ENCODE assay signal across 2 cellular contexts in the genomic region with DNA sequence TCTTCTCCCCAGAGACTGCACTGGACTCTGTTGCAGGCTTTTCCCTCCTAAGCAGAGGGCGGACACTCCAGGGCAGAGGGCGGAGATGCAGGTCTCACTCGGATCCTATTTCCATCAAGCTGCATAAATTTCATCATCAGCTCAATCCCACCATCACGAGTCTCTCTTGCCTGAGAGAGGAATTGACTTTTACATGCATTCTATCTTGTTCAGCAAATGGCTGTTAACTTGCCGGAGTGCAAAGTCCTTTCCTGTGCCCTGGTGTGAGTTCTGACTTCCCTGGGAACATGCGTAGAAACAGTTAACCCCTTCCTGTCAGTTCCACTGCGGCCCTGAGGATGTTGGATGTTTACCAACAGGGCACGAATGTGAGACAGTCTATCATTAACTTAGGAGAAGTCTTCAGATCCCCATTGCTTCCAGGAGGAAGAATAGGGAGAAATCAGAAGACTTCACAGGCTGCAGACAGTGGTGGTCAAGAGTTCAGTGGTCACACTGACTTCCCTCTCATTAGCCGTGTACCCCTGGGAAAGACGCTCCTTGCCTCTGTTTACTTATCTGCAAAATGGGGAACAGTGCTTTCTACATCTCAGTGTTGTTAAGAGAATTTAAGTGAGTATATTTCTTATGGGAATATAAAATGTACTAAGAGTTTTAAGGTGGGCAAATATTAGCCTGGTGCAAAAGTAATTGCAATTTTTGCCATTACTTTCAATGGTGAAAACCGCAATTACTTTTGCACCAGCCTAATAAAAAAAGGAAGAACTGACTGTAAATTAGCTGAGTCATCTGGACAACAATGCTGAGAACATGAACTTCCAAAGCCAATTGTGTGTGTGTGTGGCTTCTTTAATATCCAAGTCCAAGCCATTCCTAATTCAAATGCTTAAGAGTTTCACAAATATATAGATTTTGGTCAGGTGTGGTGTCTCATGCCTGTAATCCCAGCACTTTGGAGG.
TF ChIP-seq lines count a peak whose summit lies in the region.

No MANE protein-coding gene starts in this region.

TF ChIP-seq in K562, 482 proteins besides CTCF, POLR2A, EP300 and RAD21 (continued from another document and continues in another):
- TF ChIP-seq TEAD1 (CRISPR knock-in tag; IDR thresholded peaks at IDR 0.05) = 0 out of 4 replicates have a peak, but pooled peaks of 1 of the 2 experiments have one; percentile 18
- peak; percentile 26; the same call in 1 of the 2 replicates for TF ChIP-seq EP400 (IDR thresholded peaks at IDR 0.05)
- TF ChIP-seq, protein P1, sequence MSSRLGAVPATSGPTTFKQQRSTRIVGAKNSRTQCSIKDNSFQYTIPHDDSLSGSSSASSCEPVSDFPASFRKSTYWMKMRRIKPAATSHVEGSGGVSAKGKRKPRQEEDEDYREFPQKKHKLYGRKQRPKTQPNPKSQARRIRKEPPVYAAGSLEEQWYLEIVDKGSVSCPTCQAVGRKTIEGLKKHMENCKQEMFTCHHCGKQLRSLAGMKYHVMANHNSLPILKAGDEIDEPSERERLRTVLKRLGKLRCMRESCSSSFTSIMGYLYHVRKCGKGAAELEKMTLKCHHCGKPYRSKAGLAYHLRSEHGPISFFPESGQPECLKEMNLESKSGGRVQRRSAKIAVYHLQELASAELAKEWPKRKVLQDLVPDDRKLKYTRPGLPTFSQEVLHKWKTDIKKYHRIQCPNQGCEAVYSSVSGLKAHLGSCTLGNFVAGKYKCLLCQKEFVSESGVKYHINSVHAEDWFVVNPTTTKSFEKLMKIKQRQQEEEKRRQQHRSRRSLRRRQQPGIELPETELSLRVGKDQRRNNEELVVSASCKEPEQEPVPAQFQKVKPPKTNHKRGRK (tag; IDR thresholded peaks at IDR 0.05) = no peak
- TF ChIP-seq ZNF766 (CRISPR knock-in tag; conservative IDR thresholded peaks at IDR 0.05) = peak; percentile 60; the same call in 1 of the 2 replicates
- peak; percentile 19; the same call in 1 of the 2 replicates for TF ChIP-seq SOX6 (IDR thresholded peaks at IDR 0.05)
- TF ChIP-seq, protein P2, sequence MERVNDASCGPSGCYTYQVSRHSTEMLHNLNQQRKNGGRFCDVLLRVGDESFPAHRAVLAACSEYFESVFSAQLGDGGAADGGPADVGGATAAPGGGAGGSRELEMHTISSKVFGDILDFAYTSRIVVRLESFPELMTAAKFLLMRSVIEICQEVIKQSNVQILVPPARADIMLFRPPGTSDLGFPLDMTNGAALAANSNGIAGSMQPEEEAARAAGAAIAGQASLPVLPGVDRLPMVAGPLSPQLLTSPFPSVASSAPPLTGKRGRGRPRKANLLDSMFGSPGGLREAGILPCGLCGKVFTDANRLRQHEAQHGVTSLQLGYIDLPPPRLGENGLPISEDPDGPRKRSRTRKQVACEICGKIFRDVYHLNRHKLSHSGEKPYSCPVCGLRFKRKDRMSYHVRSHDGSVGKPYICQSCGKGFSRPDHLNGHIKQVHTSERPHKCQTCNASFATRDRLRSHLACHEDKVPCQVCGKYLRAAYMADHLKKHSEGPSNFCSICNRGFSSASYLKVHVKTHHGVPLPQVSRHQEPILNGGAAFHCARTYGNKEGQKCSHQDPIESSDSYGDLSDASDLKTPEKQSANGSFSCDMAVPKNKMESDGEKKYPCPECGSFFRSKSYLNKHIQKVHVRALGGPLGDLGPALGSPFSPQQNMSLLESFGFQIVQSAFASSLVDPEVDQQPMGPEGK (CRISPR knock-in tag; IDR thresholded peaks at IDR 0.05; ENCODE audit: borderline replicate concordance) = no peak
- TF ChIP-seq, protein P3, sequence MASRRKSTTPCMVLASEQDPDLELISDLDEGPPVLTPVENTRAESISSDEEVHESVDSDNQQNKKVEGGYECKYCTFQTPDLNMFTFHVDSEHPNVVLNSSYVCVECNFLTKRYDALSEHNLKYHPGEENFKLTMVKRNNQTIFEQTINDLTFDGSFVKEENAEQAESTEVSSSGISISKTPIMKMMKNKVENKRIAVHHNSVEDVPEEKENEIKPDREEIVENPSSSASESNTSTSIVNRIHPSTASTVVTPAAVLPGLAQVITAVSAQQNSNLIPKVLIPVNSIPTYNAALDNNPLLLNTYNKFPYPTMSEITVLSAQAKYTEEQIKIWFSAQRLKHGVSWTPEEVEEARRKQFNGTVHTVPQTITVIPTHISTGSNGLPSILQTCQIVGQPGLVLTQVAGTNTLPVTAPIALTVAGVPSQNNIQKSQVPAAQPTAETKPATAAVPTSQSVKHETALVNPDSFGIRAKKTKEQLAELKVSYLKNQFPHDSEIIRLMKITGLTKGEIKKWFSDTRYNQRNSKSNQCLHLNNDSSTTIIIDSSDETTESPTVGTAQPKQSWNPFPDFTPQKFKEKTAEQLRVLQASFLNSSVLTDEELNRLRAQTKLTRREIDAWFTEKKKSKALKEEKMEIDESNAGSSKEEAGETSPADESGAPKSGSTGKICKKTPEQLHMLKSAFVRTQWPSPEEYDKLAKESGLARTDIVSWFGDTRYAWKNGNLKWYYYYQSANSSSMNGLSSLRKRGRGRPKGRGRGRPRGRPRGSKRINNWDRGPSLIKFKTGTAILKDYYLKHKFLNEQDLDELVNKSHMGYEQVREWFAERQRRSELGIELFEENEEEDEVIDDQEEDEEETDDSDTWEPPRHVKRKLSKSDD (conservative IDR thresholded peaks at IDR 0.05; ENCODE audit: low read length) = no peak
- peak; percentile 69 for TF ChIP-seq MAFF (IDR thresholded peaks at IDR 0.05; ENCODE audit: low read length)
- TF ChIP-seq, protein P4, sequence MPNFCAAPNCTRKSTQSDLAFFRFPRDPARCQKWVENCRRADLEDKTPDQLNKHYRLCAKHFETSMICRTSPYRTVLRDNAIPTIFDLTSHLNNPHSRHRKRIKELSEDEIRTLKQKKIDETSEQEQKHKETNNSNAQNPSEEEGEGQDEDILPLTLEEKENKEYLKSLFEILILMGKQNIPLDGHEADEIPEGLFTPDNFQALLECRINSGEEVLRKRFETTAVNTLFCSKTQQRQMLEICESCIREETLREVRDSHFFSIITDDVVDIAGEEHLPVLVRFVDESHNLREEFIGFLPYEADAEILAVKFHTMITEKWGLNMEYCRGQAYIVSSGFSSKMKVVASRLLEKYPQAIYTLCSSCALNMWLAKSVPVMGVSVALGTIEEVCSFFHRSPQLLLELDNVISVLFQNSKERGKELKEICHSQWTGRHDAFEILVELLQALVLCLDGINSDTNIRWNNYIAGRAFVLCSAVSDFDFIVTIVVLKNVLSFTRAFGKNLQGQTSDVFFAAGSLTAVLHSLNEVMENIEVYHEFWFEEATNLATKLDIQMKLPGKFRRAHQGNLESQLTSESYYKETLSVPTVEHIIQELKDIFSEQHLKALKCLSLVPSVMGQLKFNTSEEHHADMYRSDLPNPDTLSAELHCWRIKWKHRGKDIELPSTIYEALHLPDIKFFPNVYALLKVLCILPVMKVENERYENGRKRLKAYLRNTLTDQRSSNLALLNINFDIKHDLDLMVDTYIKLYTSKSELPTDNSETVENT (CRISPR knock-in tag; IDR thresholded peaks at IDR 0.05) = no peak
- TF ChIP-seq NFE2L1 (tag; IDR thresholded peaks at IDR 0.05; ENCODE audit: borderline replicate concordance, low read depth) = peak; percentile 68
- TF ChIP-seq, protein P5, sequence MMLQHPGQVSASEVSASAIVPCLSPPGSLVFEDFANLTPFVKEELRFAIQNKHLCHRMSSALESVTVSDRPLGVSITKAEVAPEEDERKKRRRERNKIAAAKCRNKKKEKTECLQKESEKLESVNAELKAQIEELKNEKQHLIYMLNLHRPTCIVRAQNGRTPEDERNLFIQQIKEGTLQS (IDR thresholded peaks at IDR 0.05) = peak; percentile 87
- TF ChIP-seq, protein P5 (CRISPR knock-in tag; conservative IDR thresholded peaks at IDR 0.05) = no peak
- TF ChIP-seq ZNF175 (CRISPR knock-in tag; IDR thresholded peaks at IDR 0.05; ENCODE audit: low read depth) = peak; percentile 53; the same call in 1 of the 2 replicates
- no peak for TF ChIP-seq ZNF184 (CRISPR knock-in tag; IDR thresholded peaks at IDR 0.05)
- peak; percentile 58; the same call in 1 of the 2 replicates for TF ChIP-seq SMAD3 (CRISPR knock-in tag; conservative IDR thresholded peaks at IDR 0.05)
- 0 out of 2 replicates have a peak, but pooled peaks have one; percentile 58 for TF ChIP-seq BCL6 (CRISPR knock-in tag; IDR thresholded peaks at IDR 0.05)

TF ChIP-seq in HepG2, 621 proteins besides CTCF, POLR2A, EP300 and RAD21 (continued from another document):
- TF ChIP-seq, protein P6, sequence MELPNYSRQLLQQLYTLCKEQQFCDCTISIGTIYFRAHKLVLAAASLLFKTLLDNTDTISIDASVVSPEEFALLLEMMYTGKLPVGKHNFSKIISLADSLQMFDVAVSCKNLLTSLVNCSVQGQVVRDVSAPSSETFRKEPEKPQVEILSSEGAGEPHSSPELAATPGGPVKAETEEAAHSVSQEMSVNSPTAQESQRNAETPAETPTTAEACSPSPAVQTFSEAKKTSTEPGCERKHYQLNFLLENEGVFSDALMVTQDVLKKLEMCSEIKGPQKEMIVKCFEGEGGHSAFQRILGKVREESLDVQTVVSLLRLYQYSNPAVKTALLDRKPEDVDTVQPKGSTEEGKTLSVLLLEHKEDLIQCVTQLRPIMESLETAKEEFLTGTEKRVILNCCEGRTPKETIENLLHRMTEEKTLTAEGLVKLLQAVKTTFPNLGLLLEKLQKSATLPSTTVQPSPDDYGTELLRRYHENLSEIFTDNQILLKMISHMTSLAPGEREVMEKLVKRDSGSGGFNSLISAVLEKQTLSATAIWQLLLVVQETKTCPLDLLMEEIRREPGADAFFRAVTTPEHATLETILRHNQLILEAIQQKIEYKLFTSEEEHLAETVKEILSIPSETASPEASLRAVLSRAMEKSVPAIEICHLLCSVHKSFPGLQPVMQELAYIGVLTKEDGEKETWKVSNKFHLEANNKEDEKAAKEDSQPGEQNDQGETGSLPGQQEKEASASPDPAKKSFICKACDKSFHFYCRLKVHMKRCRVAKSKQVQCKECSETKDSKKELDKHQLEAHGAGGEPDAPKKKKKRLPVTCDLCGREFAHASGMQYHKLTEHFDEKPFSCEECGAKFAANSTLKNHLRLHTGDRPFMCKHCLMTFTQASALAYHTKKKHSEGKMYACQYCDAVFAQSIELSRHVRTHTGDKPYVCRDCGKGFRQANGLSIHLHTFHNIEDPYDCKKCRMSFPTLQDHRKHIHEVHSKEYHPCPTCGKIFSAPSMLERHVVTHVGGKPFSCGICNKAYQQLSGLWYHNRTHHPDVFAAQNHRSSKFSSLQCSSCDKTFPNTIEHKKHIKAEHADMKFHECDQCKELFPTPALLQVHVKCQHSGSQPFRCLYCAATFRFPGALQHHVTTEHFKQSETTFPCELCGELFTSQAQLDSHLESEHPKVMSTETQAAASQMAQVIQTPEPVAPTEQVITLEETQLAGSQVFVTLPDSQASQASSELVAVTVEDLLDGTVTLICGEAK (IDR thresholded peaks at IDR 0.05) = peak; percentile 87
- TF ChIP-seq, protein P6 (CRISPR knock-in tag; IDR thresholded peaks at IDR 0.05) = no peak
- TF ChIP-seq GATAD2A (CRISPR knock-in tag; IDR thresholded peaks at IDR 0.05) (peak; percentile 53), GABPA (IDR thresholded peaks at IDR 0.05; ENCODE audit: low read depth, low read length) (no peak), GABPA (CRISPR knock-in tag; IDR thresholded peaks at IDR 0.05; ENCODE audit: low read depth) (0 out of 2 replicates have a peak, but pooled peaks have one; percentile 22), SALL1 (CRISPR knock-in tag; IDR thresholded peaks at IDR 0.05) (0 out of 2 replicates have a peak, but pooled peaks have one; percentile 24), CEBPG (CRISPR knock-in tag; IDR thresholded peaks at IDR 0.05) (peak; percentile 51), SP2 (CRISPR knock-in tag; IDR thresholded peaks at IDR 0.05) (no peak), HNF4A (CRISPR knock-in tag; IDR thresholded peaks at IDR 0.05) (peak; percentile 86), MAFK (conservative IDR thresholded peaks at IDR 0.05 in 1 of 2, IDR thresholded peaks at IDR 0.05 in 1 of 2; ENCODE audit: low read length in 2 of 2) (peak; percentile 66 to 72), ZNF644 (CRISPR knock-in tag; IDR thresholded peaks at IDR 0.05; ENCODE audit: low read depth) (0 out of 2 replicates have a peak, but pooled peaks have one; percentile 27)
- TF ChIP-seq, protein P7, sequence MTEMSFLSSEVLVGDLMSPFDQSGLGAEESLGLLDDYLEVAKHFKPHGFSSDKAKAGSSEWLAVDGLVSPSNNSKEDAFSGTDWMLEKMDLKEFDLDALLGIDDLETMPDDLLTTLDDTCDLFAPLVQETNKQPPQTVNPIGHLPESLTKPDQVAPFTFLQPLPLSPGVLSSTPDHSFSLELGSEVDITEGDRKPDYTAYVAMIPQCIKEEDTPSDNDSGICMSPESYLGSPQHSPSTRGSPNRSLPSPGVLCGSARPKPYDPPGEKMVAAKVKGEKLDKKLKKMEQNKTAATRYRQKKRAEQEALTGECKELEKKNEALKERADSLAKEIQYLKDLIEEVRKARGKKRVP (CRISPR knock-in tag; IDR thresholded peaks at IDR 0.05) = peak in 1 of 2 experiments; percentile 82; a peak in 2 of 4 replicates
- TF ChIP-seq, protein P8, sequence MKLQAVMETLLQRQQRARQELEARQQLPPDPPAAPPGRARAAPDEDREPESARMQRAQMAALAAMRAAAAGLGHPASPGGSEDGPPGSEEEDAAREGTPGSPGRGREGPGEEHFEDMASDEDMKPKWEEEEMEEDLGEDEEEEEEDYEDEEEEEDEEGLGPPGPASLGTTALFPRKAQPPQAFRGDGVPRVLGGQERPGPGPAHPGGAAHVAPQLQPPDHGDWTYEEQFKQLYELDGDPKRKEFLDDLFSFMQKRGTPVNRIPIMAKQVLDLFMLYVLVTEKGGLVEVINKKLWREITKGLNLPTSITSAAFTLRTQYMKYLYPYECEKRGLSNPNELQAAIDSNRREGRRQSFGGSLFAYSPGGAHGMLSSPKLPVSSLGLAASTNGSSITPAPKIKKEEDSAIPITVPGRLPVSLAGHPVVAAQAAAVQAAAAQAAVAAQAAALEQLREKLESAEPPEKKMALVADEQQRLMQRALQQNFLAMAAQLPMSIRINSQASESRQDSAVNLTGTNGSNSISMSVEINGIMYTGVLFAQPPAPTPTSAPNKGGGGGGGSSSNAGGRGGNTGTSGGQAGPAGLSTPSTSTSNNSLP (IDR thresholded peaks at IDR 0.05; ENCODE audit: low read depth, low read length) = peak; percentile 28; the same call in 1 of the 2 replicates
